ENCODE assay signal across 22 cellular contexts in the genomic region with DNA sequence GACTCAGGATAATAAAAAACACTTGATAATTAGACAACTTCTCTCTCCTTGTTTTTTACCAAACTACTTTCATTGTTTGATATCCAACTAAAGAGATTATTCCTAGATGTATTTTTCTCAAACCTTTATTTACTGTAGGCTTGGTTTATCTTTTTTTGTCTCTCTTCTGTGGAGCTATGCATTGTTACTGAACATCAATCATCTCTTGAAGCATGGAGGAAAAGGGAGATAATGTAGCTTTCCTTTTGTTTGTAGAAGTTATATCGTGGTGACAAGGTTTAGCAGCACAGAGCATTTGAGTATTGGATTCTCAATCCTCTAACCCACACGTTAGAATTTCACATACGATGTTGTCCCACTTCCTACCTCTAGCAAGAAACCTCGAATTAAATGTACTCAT. TPM values are rescaled to one million over a fixed set of nuclear protein-coding genes. Genes with fewer than 3 reads are reported as not detected.
A peak's percentile ranks its signal among the peaks of the same experiment; 100 is the strongest.
DNase-seq lines count a peak whose midpoint lies in the region; ATAC-seq and TF ChIP-seq lines count a peak whose summit lies in the region.
"Had no signal": no experiment of that assay in that cellular context is flagged by ENCODE, and none has a peak within 500 bp of the region (broad histone marks: within the 10 kb centered on the region; RNA-seq: fewer than 3 reads in every experiment).

No MANE protein-coding gene starts in this region.

- H3K9me3 Mint-ChIP-seq in T-helper 2 cell treated with Interferon-gamma antibody and Interleukin-4, amounts not matched to agents 5 μg/mL and 100 μg/mL, for 36 hours = no peaks in the 10 kb centered on the region
- H3K9me3 Mint-ChIP-seq in activated CD4-positive, alpha-beta memory T cell treated with anti-CD3 and anti-CD28 coated beads, Interleukin-2, amount 10 ng/mL, durations not matched to agents 7 days and 5 days = no peaks in the 10 kb centered on the region
- H3K9me3 Mint-ChIP-seq in stimulated activated effector memory CD8-positive, alpha-beta T cell treated with anti-CD3 and anti-CD28 coated beads, Interleukin-12 subunit alpha, Interleukin-12 subunit beta, amount 100 ng/mL, for 72 hours = no peaks in the 10 kb centered on the region

- no peak for ATAC-seq in Right ventricle myocardium inferior
- ATAC-seq in stimulated activated effector memory CD8-positive, alpha-beta T cell treated with anti-CD3 and anti-CD28 coated beads, Interleukin-12 subunit alpha, Interleukin-12 subunit beta, amount 100 ng/mL, for 72 hours = no peak
- ATAC-seq: GM12878 had no signal

- POLR2A ChIA-PET in activated CD4-positive, alpha-beta memory T cell treated with anti-CD3 and anti-CD28 coated beads, Interleukin-2, amount 10 ng/mL, durations not matched to agents 7 days and 5 days (lab: Charles Lee) = interaction anchor here (0.7 to 1.8 kb wide), 4 partner anchors 9 to 127 kb away, joined by 3 read pairs; no protein-coding TSS in a partner anchor

- no peak for TF ChIP-seq CTCF in cardiac muscle cell (IDR thresholded peaks at IDR 0.05; ENCODE audit: low read depth, low read length)

- H3K27ac ChIP-seq in cardiac muscle cell = peak overlapping the region; percentile 49
- H3K27ac ChIP-seq: 22Rv1 had no signal

- H3K4me3 Mint-ChIP-seq in T-helper 2 cell treated with Interferon-gamma antibody and Interleukin-4, amounts not matched to agents 5 μg/mL and 100 μg/mL, for 36 hours = no peak overlapping the region
- H3K4me3 Mint-ChIP-seq in activated CD4-positive, alpha-beta memory T cell treated with anti-CD3 and anti-CD28 coated beads, Interleukin-2, amount 10 ng/mL, durations not matched to agents 7 days and 5 days = no peak overlapping the region
- H3K4me3 Mint-ChIP-seq in stimulated activated effector memory CD8-positive, alpha-beta T cell treated with anti-CD3 and anti-CD28 coated beads, Interleukin-12 subunit alpha, Interleukin-12 subunit beta, amount 100 ng/mL, for 72 hours = no peak overlapping the region

- peak overlapping the region; percentile 26 for H3K27ac Mint-ChIP-seq in T-helper 2 cell treated with Interferon-gamma antibody and Interleukin-4, amounts not matched to agents 5 μg/mL and 100 μg/mL, for 36 hours
- H3K27ac Mint-ChIP-seq in activated CD4-positive, alpha-beta memory T cell treated with anti-CD3 and anti-CD28 coated beads, Interleukin-2, amount 10 ng/mL, durations not matched to agents 7 days and 5 days = peak overlapping the region; percentile 55
- peak overlapping the region; percentile 26 for H3K27ac Mint-ChIP-seq in stimulated activated effector memory CD8-positive, alpha-beta T cell treated with anti-CD3 and anti-CD28 coated beads, Interleukin-12 subunit alpha, Interleukin-12 subunit beta, amount 100 ng/mL, for 72 hours

- H3K9me3 ChIP-seq in cardiac muscle cell (ENCODE audit: low read depth) (no peaks in the 10 kb centered on the region), MG63 (no peaks in the 10 kb centered on the region)

- intact Hi-C loops in Right ventricle myocardium inferior (cut with DNase I) = no loop called here

- H3K36me3 ChIP-seq in cardiac muscle cell (peaks cover 67% of the 10 kb centered on the region), MG63 (peaks cover 68% of the 10 kb centered on the region)

- CTCF ChIA-PET in activated CD4-positive, alpha-beta memory T cell treated with anti-CD3 and anti-CD28 coated beads, Interleukin-2, amount 10 ng/mL, durations not matched to agents 7 days and 5 days (lab: Charles Lee) = interaction anchor here (0.6 to 1.1 kb wide), 2 partner anchors 8 to 85 kb away, joined by 3 read pairs; no protein-coding TSS in a partner anchor

- H3K4me1 ChIP-seq in cardiac muscle cell (ENCODE audit: low read depth) = no peaks in the 10 kb centered on the region

- DNase-seq in T-helper 2 cell treated with Interferon-gamma antibody and Interleukin-4, amounts not matched to agents 5 μg/mL and 100 μg/mL, for 36 hours (ENCODE audit: low spot score) = no peak
- no peak for DNase-seq in T-helper 2 cell
- no peak for DNase-seq in cardiac muscle cell (ENCODE audit: low read depth in 1 of 2, low spot score in 1 of 2)
- no peak for DNase-seq in Right ventricle myocardium inferior (ENCODE audit: missing footprints)
- DNase-seq in activated CD4-positive, alpha-beta memory T cell treated with anti-CD3 and anti-CD28 coated beads, Interleukin-2, amount 10 ng/mL, durations not matched to agents 7 days and 5 days = no peak
- no peak for DNase-seq in stimulated activated effector memory CD8-positive, alpha-beta T cell treated with anti-CD3 and anti-CD28 coated beads, Interleukin-12 subunit alpha, Interleukin-12 subunit beta, amount 100 ng/mL, for 72 hours (ENCODE audit: low spot score in 2 of 2)
- no peak for DNase-seq in MG63
- no peak for DNase-seq in cortex of kidney (lab: John Stamatoyannopoulos, UW)
- DNase-seq: AML-193, Calu3, DMS53, EL, GOT3, KBM-7, NCI-H1105 treated with DMSO at 0.1 percent for 48 hours, NCI-H187, NCI-H2227 treated with DMSO at 0.1 percent for 48 hours, NCI-H510A treated with DMSO at 0.1 percent for 48 hours, NCI-H774, Right ventricle myocardium superior had no signal

- peaks cover 8% of the 10 kb centered on the region for H3K4me1 Mint-ChIP-seq in T-helper 2 cell treated with Interferon-gamma antibody and Interleukin-4, amounts not matched to agents 5 μg/mL and 100 μg/mL, for 36 hours (ENCODE audit: low read depth)
- H3K4me1 Mint-ChIP-seq in activated CD4-positive, alpha-beta memory T cell treated with anti-CD3 and anti-CD28 coated beads, Interleukin-2, amount 10 ng/mL, durations not matched to agents 7 days and 5 days = peaks cover 9% of the 10 kb centered on the region
- H3K4me1 Mint-ChIP-seq in stimulated activated effector memory CD8-positive, alpha-beta T cell treated with anti-CD3 and anti-CD28 coated beads, Interleukin-12 subunit alpha, Interleukin-12 subunit beta, amount 100 ng/mL, for 72 hours = peaks cover 6% of the 10 kb centered on the region

- H3K36me3 Mint-ChIP-seq in T-helper 2 cell treated with Interferon-gamma antibody and Interleukin-4, amounts not matched to agents 5 μg/mL and 100 μg/mL, for 36 hours (ENCODE audit: low read depth) = peaks cover 65% of the 10 kb centered on the region
- peaks cover 76% of the 10 kb centered on the region for H3K36me3 Mint-ChIP-seq in activated CD4-positive, alpha-beta memory T cell treated with anti-CD3 and anti-CD28 coated beads, Interleukin-2, amount 10 ng/mL, durations not matched to agents 7 days and 5 days (ENCODE audit: low read depth)
- H3K36me3 Mint-ChIP-seq in stimulated activated effector memory CD8-positive, alpha-beta T cell treated with anti-CD3 and anti-CD28 coated beads, Interleukin-12 subunit alpha, Interleukin-12 subunit beta, amount 100 ng/mL, for 72 hours = peaks cover 100% of the 10 kb centered on the region

- H3K27me3 Mint-ChIP-seq in T-helper 2 cell treated with Interferon-gamma antibody and Interleukin-4, amounts not matched to agents 5 μg/mL and 100 μg/mL, for 36 hours (ENCODE audit: low read depth) = no peaks in the 10 kb centered on the region
- no peaks in the 10 kb centered on the region for H3K27me3 Mint-ChIP-seq in activated CD4-positive, alpha-beta memory T cell treated with anti-CD3 and anti-CD28 coated beads, Interleukin-2, amount 10 ng/mL, durations not matched to agents 7 days and 5 days

- H3K4me3 ChIP-seq in cardiac muscle cell (no peak overlapping the region), MG63 (no peak overlapping the region)
- H3K4me3 ChIP-seq: GM12878 had no signal

- no peaks in the 10 kb centered on the region for H3K27me3 ChIP-seq in cardiac muscle cell
- no peaks in the 10 kb centered on the region for H3K27me3 ChIP-seq in MG63

RNA-seq across cellular contexts. Expression of a gene that starts 41.7 kb away (rescaled TPM):
- total RNA-seq in cardiac muscle cell (34.1 and 54.2 TPM in 2 replicates), Right ventricle myocardium inferior (25.2 TPM)
- 18.9 and 22.1 TPM in 2 replicates for polyA plus RNA-seq in cardiac muscle cell
- 100 to 1,000 TPM; 162 TPM for total RNA-seq in activated CD4-positive, alpha-beta memory T cell treated with anti-CD3 and anti-CD28 coated beads, Interleukin-2, amount 10 ng/mL, durations not matched to agents 7 days and 5 days
- total RNA-seq in MG63 (2014; rRNA removed; shearing (Covaris generic); ENCODE audit: low replicate concordance) = 16.2 and 19.0 TPM in 2 replicates
